ENCODE assay signal across 24 cellular contexts in genomic region chr7:28187012-28187411, GRCh38. TPM values are rescaled to one million over a fixed set of nuclear protein-coding genes. Genes with fewer than 3 reads are reported as not detected.
DNase-seq lines count a peak whose midpoint lies in the region; ATAC-seq, FAIRE-seq and TF ChIP-seq lines count a peak whose summit lies in the region.
"Had no signal": no experiment of that assay in that cellular context is flagged by ENCODE, and none has a peak within 500 bp of the region (broad histone marks: within the 10 kb centered on the region; RNA-seq: fewer than 3 reads in every experiment).

No MANE protein-coding gene starts in this region.

- H3K4me2 ChIP-seq in K562 (ENCODE audit: insufficient read depth, low read length) (no peak overlapping the region), parathyroid adenoma (ENCODE audit: low read length) (peak overlapping the region; percentile 22)
- H3K4me2 ChIP-seq: A549; BLaER1 treated with 17β-estradiol and CSF1 and Interleukin-3, amounts not matched to agents 10 nM and 100 nM had no signal

- H3K27ac ChIP-seq in heart left ventricle = no peak overlapping the region
- no peak overlapping the region for H3K27ac ChIP-seq in right atrium auricular region
- H3K27ac ChIP-seq in K562 (ENCODE audit: extremely low read depth, low read depth, low read length) = no peak overlapping the region
- H3K27ac ChIP-seq in parathyroid adenoma = no peak overlapping the region
- peak overlapping the region in 2 of 3 donors; percentile 68 for H3K27ac ChIP-seq in thyroid gland
- H3K27ac ChIP-seq: 22Rv1; A549; BLaER1 treated with 17β-estradiol and CSF1 and Interleukin-3, amounts not matched to agents 10 nM and 100 nM; C4-2B had no signal

- FAIRE-seq in K562 (lab: Jason Lieb, UNC) = no peak
- FAIRE-seq: A549, D721Med, G401.6, GM12891, GM19239 had no signal

- no peaks in the 10 kb centered on the region for H3K27me3 ChIP-seq in heart left ventricle
- no peaks in the 10 kb centered on the region for H3K27me3 ChIP-seq in right atrium auricular region
- H3K27me3 ChIP-seq in K562 (ENCODE audit: control insufficient read depth in 2 of 2, insufficient read depth in 2 of 2, low read length in 2 of 2) = peaks cover 2 to 11% of the 10 kb centered on the region in 2 experiments; a peak in 3 of 5 replicates
- H3K27me3 ChIP-seq in parathyroid adenoma (ENCODE audit: control insufficient read depth, insufficient read depth, low read length) = no peaks in the 10 kb centered on the region
- no peaks in the 10 kb centered on the region for H3K27me3 ChIP-seq in thyroid gland
- H3K27me3 ChIP-seq: BLaER1 treated with 17β-estradiol and CSF1 and Interleukin-3, amounts not matched to agents 10 nM and 100 nM had no signal

- H3K9me3 ChIP-seq in heart left ventricle (no peaks in the 10 kb centered on the region), right atrium auricular region (no peaks in the 10 kb centered on the region), K562 (replicated peaks; ENCODE audit: control insufficient read depth, insufficient read depth, low read depth, low read length) (no peaks in the 10 kb centered on the region), parathyroid adenoma (ENCODE audit: control insufficient read depth, low read length) (no peaks in the 10 kb centered on the region), thyroid gland (no peaks in the 10 kb centered on the region)
- H3K9me3 ChIP-seq: A549; BLaER1 treated with 17β-estradiol and CSF1 and Interleukin-3, amounts not matched to agents 10 nM and 100 nM; Caco-2 had no signal

- H3K9me3 Mint-ChIP-seq in activated naive CD4-positive, alpha-beta T cell treated with anti-CD3 and anti-CD28 coated beads, Interleukin-2, amount 50 U/mL, for 72 hours = no peaks in the 10 kb centered on the region
- H3K9me3 Mint-ChIP-seq: CD4-positive, alpha-beta T cell; CD8-positive, alpha-beta T cell had no signal

- CTCF ChIA-PET in K562 (lab: Yijun Ruan, JAX; ENCODE audit: low intra/inter-chr PET ratio) = no interaction called here

- DNase-seq in heart left ventricle (no peak), right atrium auricular region (ENCODE audit: low spot score) (no peak), K562 (ENCODE audit: extremely low read depth in 1 of 4, low spot score in 3 of 4) (no peak), thyroid gland (peak; percentile 27 to 50), SW480 (ENCODE audit: low spot score) (no peak)
- DNase-seq in activated naive CD4-positive, alpha-beta T cell treated with anti-CD3 and anti-CD28 coated beads, Interleukin-2, amount 50 U/mL, for 72 hours (ENCODE audit: low spot score in 2 of 2) = no peak
- no peak for DNase-seq in activated CD4-positive, alpha-beta T cell treated with anti-CD3 and anti-CD28 coated beads, Interleukin-2, amount 50 U/mL, for 48 hours
- DNase-seq: AML-193; Caco-2; Calu3; CD4-positive, alpha-beta T cell; CD8-positive, alpha-beta T cell; DMS79 treated with DMSO at 0.1 percent for 48 hours; GF-D8 had no signal

- no peak for TF ChIP-seq POLR2A in heart left ventricle (IDR thresholded peaks at IDR 0.05)
- no peak for TF ChIP-seq POLR2A in K562 (conservative IDR thresholded peaks at IDR 0.05)
- TF ChIP-seq POLR2A in thyroid gland (IDR thresholded peaks at IDR 0.05) = peak in 1 of 2 donors; percentile 51

- no peak overlapping the region for H3K9ac ChIP-seq in K562 (ENCODE audit: insufficient read depth in 1 of 2, low read depth in 2 of 2, low read length in 2 of 2)
- H3K9ac ChIP-seq in parathyroid adenoma = no peak overlapping the region
- H3K9ac ChIP-seq: BLaER1 treated with 17β-estradiol and CSF1 and Interleukin-3, amounts not matched to agents 10 nM and 100 nM had no signal

- no peak for TF ChIP-seq CTCF in heart left ventricle (IDR thresholded peaks at IDR 0.05)
- no peak for TF ChIP-seq CTCF in right atrium auricular region (IDR thresholded peaks at IDR 0.05)
- TF ChIP-seq CTCF in K562 (IDR thresholded peaks at IDR 0.05 in 2 of 3, conservative IDR thresholded peaks at IDR 0.05 in 1 of 3; ENCODE audit: insufficient read depth in 2 of 3, low read depth in 1 of 3, low read length in 3 of 3) = no peak
- TF ChIP-seq CTCF in parathyroid adenoma (IDR thresholded peaks at IDR 0.05) = no peak
- no peak for TF ChIP-seq CTCF in thyroid gland (IDR thresholded peaks at IDR 0.05)

- POLR2A ChIA-PET in K562 (lab: Yijun Ruan, JAX) = interaction anchor here (0.7 kb wide), 1 partner anchor 1768 kb away, joined by 3 read pairs; no protein-coding TSS in a partner anchor

- H3K27ac Mint-ChIP-seq in activated naive CD4-positive, alpha-beta T cell treated with anti-CD3 and anti-CD28 coated beads, Interleukin-2, amount 50 U/mL, for 72 hours = no peak overlapping the region
- H3K27ac Mint-ChIP-seq: B cell; CD4-positive, alpha-beta T cell; CD8-positive, alpha-beta T cell had no signal

- H3K4me1 ChIP-seq in heart left ventricle (peaks cover 0 to 14% (median 2%) of the 10 kb centered on the region in 12 donors), right atrium auricular region (no peaks in the 10 kb centered on the region), K562 (replicated peaks in 1 of 2; ENCODE audit: control insufficient read depth in 2 of 2, insufficient read depth in 2 of 2, low read length in 2 of 2) (no peaks in the 10 kb centered on the region), parathyroid adenoma (no peaks in the 10 kb centered on the region), thyroid gland (peaks cover 8 to 17% of the 10 kb centered on the region in 2 donors)
- H3K4me1 ChIP-seq: A549, Caco-2 had no signal

- H2AFZ ChIP-seq in K562 (ENCODE audit: low read depth, low read length) (no peak overlapping the region), parathyroid adenoma (no peak overlapping the region)

- H3K4me3 ChIP-seq in heart left ventricle = no peak overlapping the region
- no peak overlapping the region for H3K4me3 ChIP-seq in right atrium auricular region
- no peak overlapping the region for H3K4me3 ChIP-seq in K562
- H3K4me3 ChIP-seq in parathyroid adenoma (ENCODE audit: low read depth, low read length) = no peak overlapping the region
- H3K4me3 ChIP-seq in thyroid gland (replicated peaks in 1 of 3) = no peak overlapping the region
- H3K4me3 ChIP-seq: A549; BLaER1 treated with 17β-estradiol and CSF1 and Interleukin-3, amounts not matched to agents 10 nM and 100 nM had no signal

- ATAC-seq in heart left ventricle = peak in 3 of 4 donors; percentile 24 to 33 (median 32)
- ATAC-seq in K562 = peak; percentile 67
- no peak for ATAC-seq in activated naive CD4-positive, alpha-beta T cell treated with anti-CD3 and anti-CD28 coated beads, Interleukin-2, amount 50 U/mL, for 72 hours
- ATAC-seq: A549; CD8-positive, alpha-beta T cell had no signal

- H3K36me3 ChIP-seq in heart left ventricle (no peaks in the 10 kb centered on the region), right atrium auricular region (no peaks in the 10 kb centered on the region), K562 (ENCODE audit: control insufficient read depth, insufficient read depth, low read length) (no peaks in the 10 kb centered on the region), parathyroid adenoma (ENCODE audit: control insufficient read depth, insufficient read depth, low read length) (no peaks in the 10 kb centered on the region), thyroid gland (no peaks in the 10 kb centered on the region)
- H3K36me3 ChIP-seq: BLaER1 treated with 17β-estradiol and CSF1 and Interleukin-3, amounts not matched to agents 10 nM and 100 nM had no signal

- intact Hi-C loops in heart left ventricle (cut with DNase I) = no loop called here
- intact Hi-C loops in K562 (cut with micrococcal nuclease) = no loop called here
- intact Hi-C loops in thyroid gland (cut with DNase I) = no loop called here

- TF ChIP-seq RAD21 in K562 (CRISPR knock-in tag; conservative IDR thresholded peaks at IDR 0.05 in 1 of 2, IDR thresholded peaks at IDR 0.05 in 1 of 2) = no peak

- no TSS peak for BruUV-seq in K562 (replicated peaks; lab: Mats Ljungman, UMichigan)

- in situ Hi-C loops in K562 (cut with MboI) = no loop called here

- no peaks in the 10 kb centered on the region for H3K9me1 ChIP-seq in K562 (ENCODE audit: control insufficient read depth, insufficient read depth, low read length)

- H3K79me2 ChIP-seq in K562 (ENCODE audit: control insufficient read depth, insufficient read depth, low read length) (no peaks in the 10 kb centered on the region), parathyroid adenoma (no peaks in the 10 kb centered on the region)

- TF ChIP-seq EP300 in K562 (IDR thresholded peaks at IDR 0.05; ENCODE audit: low read length) = no peak

- H4K20me1 ChIP-seq in K562 (replicated peaks; ENCODE audit: control insufficient read depth, insufficient read depth, low read length) = no peaks in the 10 kb centered on the region
- H4K20me1 ChIP-seq: BLaER1 treated with 17β-estradiol and CSF1 and Interleukin-3, amounts not matched to agents 10 nM and 100 nM had no signal

- WGBS in heart left ventricle, 4 donors = 89 to 91% (median 90%) methylated on average over 7 of the region's 7 CpGs
- 2% methylated on average over 7 of the region's 7 CpGs for WGBS in K562 (ENCODE audit: insufficient coverage, low coverage, missing lambda C conversion rate)
- 32 to 52% methylated on average over 7 of the region's 7 CpGs for WGBS in thyroid gland, 2 donors

- no peaks in the 10 kb centered on the region for H3K36me3 Mint-ChIP-seq in activated naive CD4-positive, alpha-beta T cell treated with anti-CD3 and anti-CD28 coated beads, Interleukin-2, amount 50 U/mL, for 72 hours
- H3K36me3 Mint-ChIP-seq: CD8-positive, alpha-beta T cell had no signal

RNA-seq across cellular contexts. Expression of gene JAZF1, which starts 6.4 kb away (rescaled TPM):
- total RNA-seq in heart left ventricle = 10 to 100 TPM; 18.3 to 46.2 (median 29.3) TPM
- 10 to 100 TPM; 10.3 to 20.4 TPM for polyA plus RNA-seq in heart left ventricle
- total RNA-seq in right atrium auricular region = 10 to 100 TPM; 13.2 to 18.5 TPM
- 0.23 and 0.30 TPM in 2 replicates for total RNA-seq in K562 (2011; cell fraction: chromatin; rRNA removed; ENCODE audit: low replicate concordance)
- 0.13 TPM in 1 of 2 replicates, not detected in the other for total RNA-seq in K562 (2011; cell fraction: nucleolus; rRNA removed)
- 0.22 and 0.69 TPM in 2 replicates for total RNA-seq in K562 (2011; cell fraction: nucleoplasm; rRNA removed)
- 0.04 TPM in 1 of 2 replicates, not detected in the other for total RNA-seq in K562 (2014; rRNA removed)
- 0.19 TPM in 1 of 2 replicates, not detected in the other for total RNA-seq in K562 (2014; rRNA removed; fragmentation: Illumina TruSeq; extraction: Trizol)
- 0.04 TPM in 1 of 2 replicates, not detected in the other for total RNA-seq in K562 (2015; rRNA removed; fragmentation: Illumina TruSeq; extraction: Trizol)
- 0.20 and 0.64 TPM in 2 replicates for total RNA-seq in K562 (2021)
- 0.06 and 0.11 TPM in 2 replicates for polyA plus RNA-seq in K562 (2011; rRNA removed)
- polyA plus RNA-seq in K562 (2011; cell fraction: cytosol; rRNA removed) = 0.09 TPM in 1 of 2 replicates, not detected in the other
- 0.08 and 0.40 TPM in 2 replicates for polyA plus RNA-seq in K562 (2011; cell fraction: nucleus; rRNA removed)
- polyA plus RNA-seq in K562 (2012) = 0.23 and 0.46 TPM in 2 replicates
- polyA plus RNA-seq in K562 (2014; fragmentation: Illumina TruSeq; extraction: Trizol) = 0.19 and 0.24 TPM in 2 replicates
- polyA plus RNA-seq in K562 (2014; fragmentation: Nextera tagmentation; extraction: Ambion mirVana) = under 1 TPM; 0.08 to 0.13 TPM
- polyA plus RNA-seq in K562 (2014; rRNA removed) = not detected in 2 replicates
- polyA minus RNA-seq in K562 (2011; rRNA and poly(A)+ RNA removed) = 0.09 TPM in 1 of 2 replicates, not detected in the other
- polyA minus RNA-seq in K562 (2011; cell fraction: cytosol; rRNA and poly(A)+ RNA removed) = not detected in 2 replicates
- polyA minus RNA-seq in K562 (2011; cell fraction: nucleus; rRNA and poly(A)+ RNA removed) = 0.22 and 0.27 TPM in 2 replicates
- total RNA-seq in thyroid gland = 10 to 100 TPM; 12.7 to 19.2 (median 14.7) TPM
- total RNA-seq in activated naive CD4-positive, alpha-beta T cell treated with anti-CD3 and anti-CD28 coated beads, Interleukin-2, amount 50 U/mL, for 72 hours = 1 to 10 TPM; 3.3 to 3.4 TPM

Comparison
In these comparisons a context has a peak if more than half of its experiments do, and no peak if none do; other contexts are left out.
1. ATAC-seq: peak in heart left ventricle (3 of 4) and K562 (single experiment); none in activated naive CD4-positive, alpha-beta T cell treated with anti-CD3 and anti-CD28 coated beads, Interleukin-2, amount 50 U/mL, for 72 hours (0 of 2).
2. DNase-seq: peak in thyroid gland (2 of 2); none in heart left ventricle (0 of 5), right atrium auricular region (single experiment), K562 (0 of 4), activated naive CD4-positive, alpha-beta T cell treated with anti-CD3 and anti-CD28 coated beads, Interleukin-2, amount 50 U/mL, for 72 hours (0 of 2), SW480 (single experiment) and activated CD4-positive, alpha-beta T cell treated with anti-CD3 and anti-CD28 coated beads, Interleukin-2, amount 50 U/mL, for 48 hours (0 of 2).
3. H3K27ac ChIP-seq: peak in thyroid gland (2 of 3); none in heart left ventricle (0 of 12), right atrium auricular region (0 of 2), K562 (single experiment) and parathyroid adenoma (single experiment).